In genomic region chrX:132023117-132023895, GRCh38 we compare ENCODE assay signal across 9 cellular contexts. TPM values are rescaled to one million over a fixed set of nuclear protein-coding genes. Genes with fewer than 3 reads are reported as not detected.
DNase-seq lines count a peak whose midpoint lies in the region; ATAC-seq, FAIRE-seq and TF ChIP-seq lines count a peak whose summit lies in the region.
"Had no signal": no experiment of that assay in that cellular context is flagged by ENCODE, and none has a peak within 500 bp of the region (broad histone marks: within the 10 kb centered on the region; RNA-seq: fewer than 3 reads in every experiment).

STK26 (plus strand) TSS chrX:132023302; CDS start chrX:132023618, 316 bp downstream.

- no peak within 1 kb of the TSS for H3K14ac ChIP-seq in H1 (ENCODE audit: insufficient read length)

- peaks cover 23% of the 10 kb centered on the region for H3K4me1 ChIP-seq in BLaER1
- H3K4me1 ChIP-seq in H1 (replicated peaks in 1 of 4; ENCODE audit: control insufficient read depth in 3 of 4, insufficient read depth in 4 of 4, low read length in 3 of 4): peaks cover 0 to 11% (median 0%) of the 10 kb centered on the region in 4 experiments; a peak in 1 of 7 replicates
- H3K4me1 ChIP-seq in mononuclear cell (ENCODE audit: insufficient read depth, low read length): peaks cover 21% of the 10 kb centered on the region

- H4K8ac ChIP-seq in H1 (ENCODE audit: extremely low read depth, insufficient read depth, low read length): peak within 1 kb of the TSS; percentile 86

- no peak for TF ChIP-seq RAD21 in H1 (IDR thresholded peaks at IDR 0.05 in 1 of 2, conservative IDR thresholded peaks at IDR 0.05 in 1 of 2; ENCODE audit: low read depth in 2 of 2, low read length in 2 of 2)

- H2AFZ ChIP-seq in H1 (ENCODE audit: low read length): peak within 1 kb of the TSS; percentile 62; the same call in 1 of the 2 replicates

- no peak for TF ChIP-seq CTCF in H1 (IDR thresholded peaks at IDR 0.05; ENCODE audit: control extremely low read depth in 1 of 3, insufficient read depth in 1 of 3, low read depth in 1 of 3, low read length in 3 of 3)

- no peaks in the 10 kb centered on the region for H3K79me1 ChIP-seq in H1 (ENCODE audit: low read depth, low read length)

- H4K5ac ChIP-seq in H1 (ENCODE audit: insufficient read length, low read depth, low read length): peak within 1 kb of the TSS; percentile 60

- H3K4me3 Mint-ChIP-seq in activated CD8-positive, alpha-beta T cell treated with anti-CD3 and anti-CD28 coated beads, Interleukin-2, amount 10 ng/mL, durations not matched to agents 7 days and 5 days: peak within 1 kb of the TSS; percentile 91

- H3K27me3 ChIP-seq in BLaER1: peaks cover 92% of the 10 kb centered on the region
- H3K27me3 ChIP-seq in H1 (replicated peaks in 1 of 4; ENCODE audit: control insufficient read depth in 3 of 4, extremely low read depth in 1 of 4, insufficient read depth in 3 of 4, low read length in 3 of 4): no peaks in the 10 kb centered on the region
- no peaks in the 10 kb centered on the region for H3K27me3 ChIP-seq in mononuclear cell (ENCODE audit: insufficient read depth, low read length)

- H4K91ac ChIP-seq in H1 (replicated peaks; ENCODE audit: insufficient read length, low read length): peak within 1 kb of the TSS; percentile 69

- ATAC-seq in HG03342 (IDR thresholded peaks at IDR 0.05; ENCODE audit: unreplicated experiment): peak; percentile 82
- ATAC-seq in activated CD8-positive, alpha-beta T cell treated with anti-CD3 and anti-CD28 coated beads, Interleukin-2, amount 10 ng/mL, durations not matched to agents 7 days and 5 days: peak; percentile 90

- peak; percentile 54 for DNase-seq in NCI-H82 treated with DMSO at 0.1 percent for 48 hours (lab: John Stamatoyannopoulos, UW; ENCODE audit: unreplicated experiment)
- peak; percentile 85 for DNase-seq in activated CD8-positive, alpha-beta T cell treated with anti-CD3 and anti-CD28 coated beads, Interleukin-2, amount 10 ng/mL, durations not matched to agents 7 days and 5 days
- peak; percentile 27 to 69 for DNase-seq in H1 (ENCODE audit: low read depth in 1 of 2, low spot score in 2 of 2)
- DNase-seq in stimulated activated CD8-positive, alpha-beta memory T cell treated with anti-CD3 and anti-CD28 coated beads, Interleukin-4, amount 100 ng/mL, for 1 hour (ENCODE audit: low read depth in 2 of 2, low spot score in 1 of 2): peak; percentile 23 to 56

- peak within 1 kb of the TSS; percentile 91 for H3K4ac ChIP-seq in H1 (replicated peaks; ENCODE audit: insufficient read length, low read depth, low read length)

- peaks cover 4% of the 10 kb centered on the region; the same call in 1 of the 2 replicates for H3K23me2 ChIP-seq in H1 (ENCODE audit: low read depth, low read length)

- H3K36me3 ChIP-seq in BLaER1 (no peaks in the 10 kb centered on the region), H1 (ENCODE audit: control insufficient read depth in 2 of 4, insufficient read depth in 4 of 4, low read length in 3 of 4) (no peaks in the 10 kb centered on the region)

- TF ChIP-seq POLR2A in GM19193 (IDR thresholded peaks at IDR 0.05; ENCODE audit: extremely low read depth, insufficient read depth, insufficient read length) (peak; percentile 82), H1 (IDR thresholded peaks at IDR 0.05; ENCODE audit: control extremely low read depth in 1 of 2, low read depth in 2 of 2, low read length in 2 of 2) (peak; percentile 67 to 68)

- no peak within 1 kb of the TSS for H2BK15ac ChIP-seq in H1 (ENCODE audit: low read length)

- no peaks in the 10 kb centered on the region for H3K9me3 Mint-ChIP-seq in activated CD8-positive, alpha-beta T cell treated with anti-CD3 and anti-CD28 coated beads, Interleukin-2, amount 10 ng/mL, durations not matched to agents 7 days and 5 days (ENCODE audit: insufficient read depth)

- peaks cover 36% of the 10 kb centered on the region for H3K4me1 Mint-ChIP-seq in activated CD8-positive, alpha-beta T cell treated with anti-CD3 and anti-CD28 coated beads, Interleukin-2, amount 10 ng/mL, durations not matched to agents 7 days and 5 days (ENCODE audit: low read depth)

- FAIRE-seq in H1 (lab: Jason Lieb, UNC): no peak
- FAIRE-seq: colon had no signal

- CTCF ChIA-PET in activated CD8-positive, alpha-beta T cell treated with anti-CD3 and anti-CD28 coated beads, Interleukin-2, amount 10 ng/mL, durations not matched to agents 7 days and 5 days (lab: Charles Lee): interaction anchor here (0.5 to 1.0 kb wide), 4 partner anchors 33 to 196 kb away, joined by 3 to 4 read pairs (median 4); partner anchors contain the start of gene RAP2C
- CTCF ChIA-PET in H1 (lab: Charles Lee; ENCODE audit: partially characterized antibody): no interaction called here

- H3K4me3 ChIP-seq in BLaER1 (peak within 1 kb of the TSS; percentile 87), H1 (ENCODE audit: extremely low read depth in 1 of 4, insufficient read depth in 2 of 4, low read depth in 3 of 4, low read length in 4 of 4) (peak within 1 kb of the TSS; percentile 60 to 84 (median 71)), mononuclear cell (ENCODE audit: low read length) (peak within 1 kb of the TSS; percentile 76)

- peaks cover 0 to 43% of the 10 kb centered on the region in 2 experiments; a peak in 3 of 4 replicates for H3K79me2 ChIP-seq in H1 (ENCODE audit: control insufficient read depth in 1 of 2, insufficient read depth in 2 of 2, low read length in 2 of 2)

- no peak within 1 kb of the TSS for H2AK5ac ChIP-seq in H1 (ENCODE audit: low read depth, low read length)

- peak within 1 kb of the TSS; percentile 51; the same call in 1 of the 2 replicates for H3K18ac ChIP-seq in H1 (ENCODE audit: extremely low read depth, low read length)

- H2BK12ac ChIP-seq in H1 (ENCODE audit: low read depth, low read length): peak within 1 kb of the TSS; percentile 11; the same call in 1 of the 2 replicates

- H3K9me3 ChIP-seq in BLaER1: peaks cover 9% of the 10 kb centered on the region; the same call in 1 of the 2 replicates
- H3K9me3 ChIP-seq in H1 (ENCODE audit: insufficient read depth in 2 of 2, low read depth in 1 of 2, low read length in 1 of 2): no peaks in the 10 kb centered on the region
- no peaks in the 10 kb centered on the region for H3K9me3 ChIP-seq in mononuclear cell (ENCODE audit: low read depth, low read length)

- H3K27ac ChIP-seq in BLaER1 (peak within 1 kb of the TSS; percentile 91), H1 (ENCODE audit: low read depth, low read length) (peak within 1 kb of the TSS; percentile 79; the same call in 1 of the 2 replicates)

- H3K56ac ChIP-seq in H1 (replicated peaks; ENCODE audit: insufficient read length, low read depth, low read length): peak within 1 kb of the TSS; percentile 69

- H2BK5ac ChIP-seq in H1 (ENCODE audit: low read depth, low read length): peak within 1 kb of the TSS; percentile 91

- H3K27me3 Mint-ChIP-seq in activated CD8-positive, alpha-beta T cell treated with anti-CD3 and anti-CD28 coated beads, Interleukin-2, amount 10 ng/mL, durations not matched to agents 7 days and 5 days (ENCODE audit: low read depth): no peaks in the 10 kb centered on the region

- H3K4me2 ChIP-seq in BLaER1 (peak within 1 kb of the TSS; percentile 77), H1 (ENCODE audit: insufficient read depth in 1 of 2, low read depth in 2 of 2, low read length in 2 of 2) (peak within 1 kb of the TSS; percentile 78 to 82)

- no peak within 1 kb of the TSS for H2BK20ac ChIP-seq in H1 (ENCODE audit: low read length)

- POLR2A ChIA-PET in activated CD8-positive, alpha-beta T cell treated with anti-CD3 and anti-CD28 coated beads, Interleukin-2, amount 10 ng/mL, durations not matched to agents 7 days and 5 days (lab: Charles Lee): interaction anchor here (0.6 to 1.5 kb wide), 16 partner anchors 10 to 1718 kb away, joined by 3 to 9 read pairs (median 3); partner anchors contain the start of gene RAP2C
- POLR2A ChIA-PET in H1 (lab: Charles Lee; ENCODE audit: partially characterized antibody): interaction anchor here (0.6 to 2.5 kb wide), 16 partner anchors 8 to 623 kb away, joined by 3 to 9 read pairs (median 3); partner anchors contain the start of gene MBNL3

- H3K27ac Mint-ChIP-seq in activated CD8-positive, alpha-beta T cell treated with anti-CD3 and anti-CD28 coated beads, Interleukin-2, amount 10 ng/mL, durations not matched to agents 7 days and 5 days: peak within 1 kb of the TSS; percentile 94

- 1% methylated on average over 19 of the region's 65 CpGs; no CpG with 5 or more reads in 1 of the 2 experiments for WGBS in H1 (ENCODE audit: extremely low coverage in 1 of 2, insufficient coverage in 1 of 2, insufficient read length in 1 of 2, insufficient replicate concordance in 2 of 2, low coverage in 1 of 2, low lambda C conversion rate in 2 of 2, missing lambda C conversion rate in 1 of 2), 2 experiments

- H2BK120ac ChIP-seq in H1 (replicated peaks; ENCODE audit: low read depth, low read length): no peak within 1 kb of the TSS

- no peak for TF ChIP-seq EP300 in H1 (IDR thresholded peaks at IDR 0.05; ENCODE audit: borderline replicate concordance in 1 of 2, low read depth in 2 of 2, low read length in 2 of 2)

- H3K9ac ChIP-seq in BLaER1 (peak within 1 kb of the TSS; percentile 87), H1 (replicated peaks in 1 of 4; ENCODE audit: extremely low read depth in 1 of 4, low read depth in 3 of 4, low read length in 3 of 4) (peak within 1 kb of the TSS; percentile 75 to 92 (median 87))

- peaks cover 35% of the 10 kb centered on the region for H4K20me1 ChIP-seq in BLaER1
- H4K20me1 ChIP-seq in H1 (replicated peaks in 1 of 2; ENCODE audit: control insufficient read depth in 1 of 2, insufficient read depth in 2 of 2, low read length in 2 of 2): no peaks in the 10 kb centered on the region

- no peak within 1 kb of the TSS for H3K23ac ChIP-seq in H1 (ENCODE audit: insufficient read length)

- peaks cover 12% of the 10 kb centered on the region for H3K36me3 Mint-ChIP-seq in activated CD8-positive, alpha-beta T cell treated with anti-CD3 and anti-CD28 coated beads, Interleukin-2, amount 10 ng/mL, durations not matched to agents 7 days and 5 days (ENCODE audit: low read depth)

TF ChIP-seq in H1, 55 proteins besides CTCF, POLR2A, EP300 and RAD21 (continues in another document):
- TF ChIP-seq CREB1 (IDR thresholded peaks at IDR 0.05) (peak; percentile 54; the same call in 1 of the 2 replicates), KDM4A (IDR thresholded peaks at IDR 0.05; ENCODE audit: low read depth, low read length, severe bottlenecking) (peak; percentile 23)

RNA-seq across cellular contexts. Expression of gene STK26, which starts in this region (rescaled TPM):
- total RNA-seq in activated CD8-positive, alpha-beta T cell treated with anti-CD3 and anti-CD28 coated beads, Interleukin-2, amount 10 ng/mL, durations not matched to agents 7 days and 5 days: 10 to 100 TPM; 56.0 to 60.2 TPM
- total RNA-seq in H1 (2021; fragmentation: NEBNext Ultra II Directional; extraction: Animal tissue kit (Norgen Biotek cat#: 25700)): 92.5 and 98.2 TPM in 2 replicates
- polyA plus RNA-seq in H1 (2011; rRNA removed): 12.7 and 24.2 TPM in 2 replicates
- 36.6 TPM for polyA plus RNA-seq in H1 (2011; cell fraction: cytosol; rRNA removed)
- polyA plus RNA-seq in H1 (2011; cell fraction: nucleus; rRNA removed): 9.5 TPM
- polyA plus RNA-seq in H1 (2012, experiment 1 of 2): 38.3 to 72.3 TPM (median 46.8 TPM) in 4 replicates
- 4.9 TPM for polyA plus RNA-seq in H1 (2012, experiment 2 of 2)
- polyA plus RNA-seq in H1 (2013, experiment 1 of 2): 48.4 TPM
- polyA plus RNA-seq in H1 (2013, experiment 2 of 2): 49.4 TPM
- polyA minus RNA-seq in H1 (2011; rRNA and poly(A)+ RNA removed): 26.9 and 45.0 TPM in 2 replicates
- polyA minus RNA-seq in H1 (2011; cell fraction: cytosol; rRNA and poly(A)+ RNA removed): 37.6 TPM
- 20.5 TPM for polyA minus RNA-seq in H1 (2011; cell fraction: nucleus; rRNA and poly(A)+ RNA removed)
- 49.7 TPM for total RNA-seq in mononuclear cell

Comparison
In these comparisons a context has a peak if more than half of its experiments do, and no peak if none do; other contexts are left out.
1. Peak in every context shown above with its lines: DNase-seq, ATAC-seq, H3K4me3 ChIP-seq and H3K27ac ChIP-seq.